Comparison of ENCODE assay signal across 16 cellular contexts in genomic region chr12:132392389-132393244, GRCh38.
"Had no signal": no experiment of that assay in that cellular context is flagged by ENCODE, and none has a peak within 500 bp of the region (broad histone marks: within the 10 kb centered on the region; RNA-seq: fewer than 3 reads in every experiment).

No MANE protein-coding gene starts in this region.

- H3K27ac Mint-ChIP-seq: activated CD4-positive, alpha-beta T cell treated with anti-CD3 and anti-CD28 coated beads for 36 hours; activated naive CD8-positive, alpha-beta T cell; dendritic cell treated with granulocyte-macrophage colony-stimulating factor and Interleukin-4, amounts not matched to agents 40 ng/mL and 50 ng/mL, for 4 days; naive thymus-derived CD4-positive, alpha-beta T cell had no signal

- H3K4me1 ChIP-seq: esophagus squamous epithelium had no signal

- H3K4me1 Mint-ChIP-seq: activated CD4-positive, alpha-beta T cell treated with anti-CD3 and anti-CD28 coated beads for 36 hours had no signal

- ATAC-seq: activated CD4-positive, alpha-beta T cell treated with anti-CD3 and anti-CD28 coated beads for 36 hours; left cardiac atrium; naive thymus-derived CD4-positive, alpha-beta T cell had no signal

- H3K36me3 ChIP-seq: esophagus squamous epithelium, neutrophil had no signal

- H3K4me3 Mint-ChIP-seq: activated CD4-positive, alpha-beta T cell treated with anti-CD3 and anti-CD28 coated beads for 36 hours; activated naive CD8-positive, alpha-beta T cell; dendritic cell treated with granulocyte-macrophage colony-stimulating factor and Interleukin-4, amounts not matched to agents 40 ng/mL and 50 ng/mL, for 4 days; naive thymus-derived CD4-positive, alpha-beta T cell had no signal

- H3K36me3 Mint-ChIP-seq: activated naive CD8-positive, alpha-beta T cell; naive thymus-derived CD4-positive, alpha-beta T cell had no signal

- H3K4me3 ChIP-seq: esophagus squamous epithelium, hepatocyte had no signal

- DNase-seq: activated CD4-positive, alpha-beta T cell treated with anti-CD3 and anti-CD28 coated beads for 36 hours; activated CD4-positive, alpha-beta T cell treated with anti-CD3 and anti-CD28 coated beads, Interleukin-2, amount 50 U/mL, for 48 hours; effector CD8-positive, alpha-beta T cell; esophagus squamous epithelium; left cardiac atrium; mesendoderm; naive thymus-derived CD4-positive, alpha-beta T cell; stimulated activated CD4-positive, alpha-beta T cell treated with anti-CD3 and anti-CD28 coated beads, Interleukin-12 subunit alpha, Interleukin-12 subunit beta, amount 100 ng/mL, for 4 hours; stimulated activated CD4-positive, alpha-beta T cell treated with anti-CD3 and anti-CD28 coated beads, Interleukin-1b, Interleukin-23, amount 100 ng/mL, for 48 hours; stimulated activated naive CD4-positive, alpha-beta T cell treated with Interleukin-2 at 50 U/mL for 16 hours; trophoblast cell had no signal

- H3K9me3 Mint-ChIP-seq: dendritic cell treated with granulocyte-macrophage colony-stimulating factor and Interleukin-4, amounts not matched to agents 40 ng/mL and 50 ng/mL, for 4 days had no signal

- H3K9me3 ChIP-seq: esophagus squamous epithelium, neutrophil had no signal

- H3K27ac ChIP-seq: esophagus squamous epithelium, hepatocyte, neutrophil, VCaP had no signal

- H3K27me3 Mint-ChIP-seq: activated naive CD8-positive, alpha-beta T cell had no signal
